1 cellular context compared by ENCODE assay signal in genomic region chr19:947090-947706, GRCh38.
TF ChIP-seq lines count a peak whose summit lies in the region.

No MANE protein-coding gene starts in this region.

TF ChIP-seq in GM12878, 131 proteins besides CTCF, POLR2A, EP300 and RAD21 (continued from another document and continues in another):
- TF ChIP-seq NKRF (conservative IDR thresholded peaks at IDR 0.05), result peak; percentile 41; the same call in 1 of the 2 replicates
- no peak for TF ChIP-seq TARDBP (IDR thresholded peaks at IDR 0.05; ENCODE audit: borderline replicate concordance)
- TF ChIP-seq POLR2AphosphoS5 (IDR thresholded peaks at IDR 0.05; ENCODE audit: low read length), result 0 out of 2 replicates have a peak, but pooled peaks have one; percentile 28
- TF ChIP-seq ZNF24 (IDR thresholded peaks at IDR 0.05), result no peak
- TF ChIP-seq CBX3 (IDR thresholded peaks at IDR 0.05; ENCODE audit: borderline replicate concordance, low read depth), result no peak
- TF ChIP-seq MYC (IDR thresholded peaks at IDR 0.05; ENCODE audit: insufficient read depth, insufficient read length, insufficient replicate concordance, low read length, severe bottlenecking), result no peak
- no peak for TF ChIP-seq WRNIP1 (IDR thresholded peaks at IDR 0.05; ENCODE audit: borderline replicate concordance, low read depth, low read length)
- TF ChIP-seq E2F8 (IDR thresholded peaks at IDR 0.05; ENCODE audit: low read depth, partially characterized antibody), result no peak
- no peak for TF ChIP-seq FOXM1 (IDR thresholded peaks at IDR 0.05; ENCODE audit: low read depth, low read length)
- no peak for TF ChIP-seq MXI1 (IDR thresholded peaks at IDR 0.05; ENCODE audit: low read depth, low read length)
- no peak for TF ChIP-seq PBX3 (IDR thresholded peaks at IDR 0.05; ENCODE audit: insufficient replicate concordance, low read depth, low read length)
- TF ChIP-seq GATAD2B (conservative IDR thresholded peaks at IDR 0.05; ENCODE audit: low read depth), result peak; percentile 87; the same call in 1 of the 2 replicates
- TF ChIP-seq NR2F1 (conservative IDR thresholded peaks at IDR 0.05), result no peak
- TF ChIP-seq ZNF592 (IDR thresholded peaks at IDR 0.05), result 0 out of 2 replicates have a peak, but pooled peaks have one; percentile 55
- TF ChIP-seq ZSCAN29 (IDR thresholded peaks at IDR 0.05), result no peak
- TF ChIP-seq JUND (IDR thresholded peaks at IDR 0.05; ENCODE audit: low read depth, low read length), result no peak
- TF ChIP-seq ZBTB33 (IDR thresholded peaks at IDR 0.05), result 0 out of 2 replicates have a peak, but pooled peaks have one; percentile 31
- no peak for TF ChIP-seq NFIC (IDR thresholded peaks at IDR 0.05; ENCODE audit: low read depth, low read length)
- TF ChIP-seq ATF7 (IDR thresholded peaks at IDR 0.05; ENCODE audit: low read depth), result no peak
- no peak for TF ChIP-seq PAX8 (IDR thresholded peaks at IDR 0.05)
- TF ChIP-seq KAT2A (conservative IDR thresholded peaks at IDR 0.05; ENCODE audit: control insufficient read depth, low read depth, low read length), result no peak
- peak; percentile 54; the same call in 1 of the 2 replicates for TF ChIP-seq ASH2L (IDR thresholded peaks at IDR 0.05; ENCODE audit: borderline replicate concordance, low read depth)
- TF ChIP-seq NR2C1 (IDR thresholded peaks at IDR 0.05), result no peak
- TF ChIP-seq ZBTB40 (IDR thresholded peaks at IDR 0.05; ENCODE audit: borderline replicate concordance), result no peak
- TF ChIP-seq USF2 (IDR thresholded peaks at IDR 0.05; ENCODE audit: borderline replicate concordance, low read depth, low read length), result no peak
- TF ChIP-seq CREM (IDR thresholded peaks at IDR 0.05; ENCODE audit: low read depth), result peak; percentile 91
- peak in 1 of 2 experiments; percentile 13; a peak in 1 of 4 replicates for TF ChIP-seq SRF (IDR thresholded peaks at IDR 0.05; ENCODE audit: low read depth in 2 of 2, low read length in 2 of 2)
- TF ChIP-seq PAX5 (IDR thresholded peaks at IDR 0.05; ENCODE audit: borderline replicate concordance, low read depth, low read length), result no peak
- TF ChIP-seq MEF2A (IDR thresholded peaks at IDR 0.05; ENCODE audit: insufficient read depth, low read depth, low read length), result no peak
- no peak for TF ChIP-seq KLF5 (IDR thresholded peaks at IDR 0.05; ENCODE audit: partially characterized antibody)
- no peak for TF ChIP-seq FOXK2 (IDR thresholded peaks at IDR 0.05)
- no peak for TF ChIP-seq BRCA1 (IDR thresholded peaks at IDR 0.05; ENCODE audit: low read depth, low read length)
- TF ChIP-seq IRF3 (IDR thresholded peaks at IDR 0.05), result no peak
- no peak for TF ChIP-seq ZBED1 (IDR thresholded peaks at IDR 0.05; ENCODE audit: borderline replicate concordance)
- TF ChIP-seq BCL3 (IDR thresholded peaks at IDR 0.05; ENCODE audit: borderline replicate concordance, insufficient read depth, low read depth, low read length, poor library complexity, severe bottlenecking), result no peak
- TF ChIP-seq RCOR1 (conservative IDR thresholded peaks at IDR 0.05; ENCODE audit: low read depth, low read length), result peak; percentile 23
- TF ChIP-seq LARP7 (IDR thresholded peaks at IDR 0.05), result peak; percentile 79; the same call in 1 of the 2 replicates
- TF ChIP-seq EGR1 (IDR thresholded peaks at IDR 0.05; ENCODE audit: borderline replicate concordance in 1 of 2, low read depth in 2 of 2, low read length in 2 of 2), result no peak
- peak; percentile 35; the same call in 1 of the 2 replicates for TF ChIP-seq ZNF207 (IDR thresholded peaks at IDR 0.05; ENCODE audit: borderline replicate concordance)
- no peak for TF ChIP-seq ATF3 (IDR thresholded peaks at IDR 0.05; ENCODE audit: borderline replicate concordance, extremely low read depth, low read depth, low read length)
- TF ChIP-seq SUZ12 (IDR thresholded peaks at IDR 0.05; ENCODE audit: unreplicated experiment), result no peak
